ENCODE assay signal across 1 cellular context in the genomic region with DNA sequence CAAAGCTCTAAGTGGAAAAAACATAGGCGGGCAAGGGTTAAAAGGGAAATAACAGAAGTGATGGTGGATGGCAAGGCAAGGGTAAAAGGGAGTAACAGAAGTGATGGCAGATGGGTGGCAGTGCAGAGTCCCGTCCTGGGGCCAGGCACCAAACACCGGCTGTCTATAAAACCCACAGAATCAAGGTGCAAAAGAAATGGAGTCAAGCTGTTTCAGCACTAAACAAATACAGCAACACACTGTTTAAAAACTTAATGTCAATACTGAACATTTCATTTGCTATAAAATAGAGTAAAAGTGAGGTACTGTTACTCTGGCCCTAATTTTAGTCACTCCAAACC.
TF ChIP-seq lines count a peak whose summit lies in the region.

No MANE protein-coding gene starts in this region.

TF ChIP-seq in HCT116, 20 proteins besides CTCF, POLR2A, EP300 and RAD21 (continued from another document):
- TF ChIP-seq, protein P1, sequence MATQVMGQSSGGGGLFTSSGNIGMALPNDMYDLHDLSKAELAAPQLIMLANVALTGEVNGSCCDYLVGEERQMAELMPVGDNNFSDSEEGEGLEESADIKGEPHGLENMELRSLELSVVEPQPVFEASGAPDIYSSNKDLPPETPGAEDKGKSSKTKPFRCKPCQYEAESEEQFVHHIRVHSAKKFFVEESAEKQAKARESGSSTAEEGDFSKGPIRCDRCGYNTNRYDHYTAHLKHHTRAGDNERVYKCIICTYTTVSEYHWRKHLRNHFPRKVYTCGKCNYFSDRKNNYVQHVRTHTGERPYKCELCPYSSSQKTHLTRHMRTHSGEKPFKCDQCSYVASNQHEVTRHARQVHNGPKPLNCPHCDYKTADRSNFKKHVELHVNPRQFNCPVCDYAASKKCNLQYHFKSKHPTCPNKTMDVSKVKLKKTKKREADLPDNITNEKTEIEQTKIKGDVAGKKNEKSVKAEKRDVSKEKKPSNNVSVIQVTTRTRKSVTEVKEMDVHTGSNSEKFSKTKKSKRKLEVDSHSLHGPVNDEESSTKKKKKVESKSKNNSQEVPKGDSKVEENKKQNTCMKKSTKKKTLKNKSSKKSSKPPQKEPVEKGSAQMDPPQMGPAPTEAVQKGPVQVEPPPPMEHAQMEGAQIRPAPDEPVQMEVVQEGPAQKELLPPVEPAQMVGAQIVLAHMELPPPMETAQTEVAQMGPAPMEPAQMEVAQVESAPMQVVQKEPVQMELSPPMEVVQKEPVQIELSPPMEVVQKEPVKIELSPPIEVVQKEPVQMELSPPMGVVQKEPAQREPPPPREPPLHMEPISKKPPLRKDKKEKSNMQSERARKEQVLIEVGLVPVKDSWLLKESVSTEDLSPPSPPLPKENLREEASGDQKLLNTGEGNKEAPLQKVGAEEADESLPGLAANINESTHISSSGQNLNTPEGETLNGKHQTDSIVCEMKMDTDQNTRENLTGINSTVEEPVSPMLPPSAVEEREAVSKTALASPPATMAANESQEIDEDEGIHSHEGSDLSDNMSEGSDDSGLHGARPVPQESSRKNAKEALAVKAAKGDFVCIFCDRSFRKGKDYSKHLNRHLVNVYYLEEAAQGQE (IDR thresholded peaks at IDR 0.05; ENCODE audit: low read depth) = no peak
- TF ChIP-seq, protein P2, sequence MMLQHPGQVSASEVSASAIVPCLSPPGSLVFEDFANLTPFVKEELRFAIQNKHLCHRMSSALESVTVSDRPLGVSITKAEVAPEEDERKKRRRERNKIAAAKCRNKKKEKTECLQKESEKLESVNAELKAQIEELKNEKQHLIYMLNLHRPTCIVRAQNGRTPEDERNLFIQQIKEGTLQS (IDR thresholded peaks at IDR 0.05) = no peak
- TF ChIP-seq, protein P3, sequence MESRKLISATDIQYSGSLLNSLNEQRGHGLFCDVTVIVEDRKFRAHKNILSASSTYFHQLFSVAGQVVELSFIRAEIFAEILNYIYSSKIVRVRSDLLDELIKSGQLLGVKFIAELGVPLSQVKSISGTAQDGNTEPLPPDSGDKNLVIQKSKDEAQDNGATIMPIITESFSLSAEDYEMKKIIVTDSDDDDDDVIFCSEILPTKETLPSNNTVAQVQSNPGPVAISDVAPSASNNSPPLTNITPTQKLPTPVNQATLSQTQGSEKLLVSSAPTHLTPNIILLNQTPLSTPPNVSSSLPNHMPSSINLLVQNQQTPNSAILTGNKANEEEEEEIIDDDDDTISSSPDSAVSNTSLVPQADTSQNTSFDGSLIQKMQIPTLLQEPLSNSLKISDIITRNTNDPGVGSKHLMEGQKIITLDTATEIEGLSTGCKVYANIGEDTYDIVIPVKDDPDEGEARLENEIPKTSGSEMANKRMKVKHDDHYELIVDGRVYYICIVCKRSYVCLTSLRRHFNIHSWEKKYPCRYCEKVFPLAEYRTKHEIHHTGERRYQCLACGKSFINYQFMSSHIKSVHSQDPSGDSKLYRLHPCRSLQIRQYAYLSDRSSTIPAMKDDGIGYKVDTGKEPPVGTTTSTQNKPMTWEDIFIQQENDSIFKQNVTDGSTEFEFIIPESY (IDR thresholded peaks at IDR 0.05; ENCODE audit: extremely low read depth, insufficient replicate concordance, low read length) = no peak
- no peak for TF ChIP-seq POLR2AphosphoS5 (IDR thresholded peaks at IDR 0.05; ENCODE audit: low read depth, low read length)
- TF ChIP-seq SP1 (IDR thresholded peaks at IDR 0.05; ENCODE audit: low read depth) = no peak
